ENCODE assay signal across 9 cellular contexts in genomic region chr3:181210275-181210674, GRCh38.
A peak's percentile ranks its signal among the peaks of the same experiment; 100 is the strongest.
DNase-seq lines count a peak whose midpoint lies in the region; TF ChIP-seq lines count a peak whose summit lies in the region.
"Had no signal": no experiment of that assay in that cellular context is flagged by ENCODE, and none has a peak within 500 bp of the region (broad histone marks: within the 10 kb centered on the region; RNA-seq: fewer than 3 reads in every experiment).

No MANE protein-coding gene starts in this region.

- intact Hi-C loops in Caco-2 (cut with micrococcal nuclease; ENCODE audit: unreplicated experiment) (loop anchor here (1.0 kb wide), 2 partner anchors 114 to 490 kb away; no protein-coding TSS in a partner anchor), esophagus squamous epithelium (cut with DNase I) (no loop called here)

- CTCF ChIA-PET in Caco-2 (lab: Charles Lee) = interaction anchor here (1.0 to 2.2 kb wide), 3 partner anchors 69 to 490 kb away, joined by 6 to 8 read pairs (median 7); no protein-coding TSS in a partner anchor

- H3K9me3 ChIP-seq in Caco-2 = no peaks in the 10 kb centered on the region
- no peaks in the 10 kb centered on the region for H3K9me3 ChIP-seq in esophagus squamous epithelium
- H3K9me3 ChIP-seq: HAP-1 had no signal

- 4 to 6% methylated on average over 2 of the region's 2 CpGs for WGBS in esophagus squamous epithelium, 2 donors

- H3K27ac Mint-ChIP-seq in Caco-2 (ENCODE audit: unreplicated experiment) = no peak overlapping the region

- no peaks in the 10 kb centered on the region for H3K9me3 Mint-ChIP-seq in Caco-2 (ENCODE audit: unreplicated experiment)

- H3K4me3 Mint-ChIP-seq in Caco-2 (ENCODE audit: unreplicated experiment) = no peak overlapping the region

- H3K4me1 ChIP-seq in Caco-2 (no peaks in the 10 kb centered on the region), esophagus squamous epithelium (no peaks in the 10 kb centered on the region)
- H3K4me1 ChIP-seq: HAP-1 had no signal

- H3K36me3 Mint-ChIP-seq in Caco-2 (ENCODE audit: insufficient read depth, unreplicated experiment) = no peaks in the 10 kb centered on the region

- no peak for TF ChIP-seq POLR2A in esophagus squamous epithelium (IDR thresholded peaks at IDR 0.05)

- no peaks in the 10 kb centered on the region for H3K27me3 ChIP-seq in Caco-2 (replicated peaks; ENCODE audit: control insufficient read depth, insufficient read depth, low read length)
- H3K27me3 ChIP-seq in esophagus squamous epithelium = no peaks in the 10 kb centered on the region

- peaks cover 5% of the 10 kb centered on the region for H3K27me3 Mint-ChIP-seq in Caco-2 (ENCODE audit: insufficient read depth, unreplicated experiment)

- TF ChIP-seq CTCF in Caco-2 (IDR thresholded peaks at IDR 0.05; ENCODE audit: insufficient read depth in 1 of 2, low read depth in 1 of 2, low read length in 1 of 2, severe bottlenecking in 1 of 2, unreplicated experiment in 1 of 2) (peak in 1 of 2 experiments; percentile 38), esophagus squamous epithelium (IDR thresholded peaks at IDR 0.05) (peak in 3 of 6 experiments; percentile 16 to 42 (median 27))

- POLR2A ChIA-PET in Caco-2 (lab: Charles Lee) = no interaction called here

- H3K4me1 Mint-ChIP-seq in Caco-2 (ENCODE audit: low read depth, unreplicated experiment) = no peaks in the 10 kb centered on the region

- DNase-seq in DMS 273 (lab: John Stamatoyannopoulos, UW; ENCODE audit: unreplicated experiment) = peak; percentile 52
- no peak for DNase-seq in DMS 273 treated with DMSO at 0.1 percent for 48 hours (lab: John Stamatoyannopoulos, UW)
- DNase-seq in NCI-H2171 treated with DMSO at 0.1 percent for 48 hours (lab: John Stamatoyannopoulos, UW) = peak; percentile 9
- peak; percentile 37 for DNase-seq in dedifferentiated amniotic fluid mesenchymal stem cell (ENCODE audit: extremely low spot score)
- peak; percentile 63 for DNase-seq in pons (ENCODE audit: low spot score)
- no peak for DNase-seq in effector CD8-positive, alpha-beta T cell (lab: John Stamatoyannopoulos, UW)
- no peak for DNase-seq in Caco-2
- no peak for DNase-seq in esophagus squamous epithelium (lab: John Stamatoyannopoulos, UW)

- H3K27ac ChIP-seq in esophagus squamous epithelium = no peak overlapping the region

- H3K36me3 ChIP-seq in Caco-2 (ENCODE audit: control insufficient read depth, insufficient read depth, low read length) = no peaks in the 10 kb centered on the region
- H3K36me3 ChIP-seq in esophagus squamous epithelium = no peaks in the 10 kb centered on the region
- H3K36me3 ChIP-seq: HAP-1 had no signal

- no peak overlapping the region for H3K4me3 ChIP-seq in Caco-2 (ENCODE audit: low read depth, low read length)
- no peak overlapping the region for H3K4me3 ChIP-seq in esophagus squamous epithelium
- H3K4me3 ChIP-seq: HAP-1 had no signal

- BruUV-seq in Caco-2 (replicated peaks; lab: Mats Ljungman, UMichigan) = no TSS peak

Comparison
In these comparisons a context has a peak if more than half of its experiments do, and no peak if none do; other contexts are left out.
1. DNase-seq: peak in DMS 273 (single experiment), NCI-H2171 treated with DMSO at 0.1 percent for 48 hours (single experiment), dedifferentiated amniotic fluid mesenchymal stem cell (single experiment) and pons (single experiment); none in DMS 273 treated with DMSO at 0.1 percent for 48 hours (single experiment), effector CD8-positive, alpha-beta T cell (single experiment), Caco-2 (0 of 2) and esophagus squamous epithelium (single experiment).